Comparison of ENCODE assay signal across 12 cellular contexts in the genomic region with DNA sequence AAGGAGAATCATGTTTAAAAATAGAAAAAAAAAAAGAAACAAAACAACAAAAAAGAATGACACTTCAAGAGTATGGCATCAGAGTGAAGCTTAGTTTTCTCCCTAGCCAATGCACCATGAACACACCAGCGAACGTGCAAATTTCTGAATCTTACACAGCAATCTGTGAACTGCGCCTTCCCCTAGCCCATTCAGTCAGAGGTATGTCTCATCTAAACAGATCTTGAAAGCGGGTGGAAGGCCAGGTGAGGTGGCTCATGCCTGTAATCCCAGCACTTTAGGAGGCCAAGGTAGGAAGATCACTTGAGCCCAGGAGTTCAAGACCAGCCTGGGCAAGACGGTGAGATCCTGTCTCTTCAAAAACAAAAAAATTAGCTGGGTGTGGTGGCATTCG.
A peak's percentile ranks its signal among the peaks of the same experiment; 100 is the strongest.
DNase-seq lines count a peak whose midpoint lies in the region; ATAC-seq and TF ChIP-seq lines count a peak whose summit lies in the region.
"Had no signal": no experiment of that assay in that cellular context is flagged by ENCODE, and none has a peak within 500 bp of the region (broad histone marks: within the 10 kb centered on the region; RNA-seq: fewer than 3 reads in every experiment).

No MANE protein-coding gene starts in this region.

- ATAC-seq in right cardiac atrium = no peak
- no peak for ATAC-seq in GM21786 (IDR thresholded peaks at IDR 0.05; ENCODE audit: unreplicated experiment)

- no peak overlapping the region for H3K4me3 ChIP-seq in ACC112 (ENCODE audit: low read depth, low read length)
- H3K4me3 ChIP-seq in right cardiac atrium (ENCODE audit: low read length) = no peak overlapping the region
- H3K4me3 ChIP-seq in sigmoid colon = no peak overlapping the region

- H3K27me3 ChIP-seq in ACC112 (ENCODE audit: insufficient read depth, low read length) (no peaks in the 10 kb centered on the region), right cardiac atrium (ENCODE audit: control insufficient read depth, insufficient read depth) (no peaks in the 10 kb centered on the region), sigmoid colon (no peaks in the 10 kb centered on the region)

- H3K27me3 Mint-ChIP-seq in brain = no peaks in the 10 kb centered on the region
- H3K27me3 Mint-ChIP-seq: activated B cell treated with CpG ODN at 0.5 μM for 24 hours; central memory CD8-positive, alpha-beta T cell had no signal

- no peaks in the 10 kb centered on the region for H3K9me3 Mint-ChIP-seq in brain
- H3K9me3 Mint-ChIP-seq: activated B cell treated with CpG ODN at 0.5 μM for 24 hours; central memory CD8-positive, alpha-beta T cell had no signal

- H3K9me3 ChIP-seq in right cardiac atrium (ENCODE audit: control insufficient read depth, low read length) (no peaks in the 10 kb centered on the region), sigmoid colon (no peaks in the 10 kb centered on the region)

- in situ Hi-C loops in KBM-7 (cut with MboI; ENCODE audit: low pct_unique_long_range_greater_than_20kb, low sequenced_read_pairs) = no loop called here

- H3K79me2 ChIP-seq in ACC112 (ENCODE audit: control insufficient read depth, insufficient read depth, low read length, unreplicated experiment) = peaks cover 30% of the 10 kb centered on the region

- CTCF ChIA-PET in HEK293T (lab: Yijun Ruan, JAX) = interaction anchor here (0.6 to 1.3 kb wide), 2 partner anchors 19 to 27 kb away, joined by 3 to 8 read pairs; no protein-coding TSS in a partner anchor

- TF ChIP-seq CTCF in brain (conservative IDR thresholded peaks at IDR 0.05) (no peak), sigmoid colon (IDR thresholded peaks at IDR 0.05) (no peak)

- DNase-seq in right cardiac atrium = no peak
- peak; percentile 20 for DNase-seq in sigmoid colon
- DNase-seq in KBM-7 = no peak
- no peak for DNase-seq in NCI-H510A treated with DMSO at 0.1 percent for 48 hours (lab: John Stamatoyannopoulos, UW)
- no peak for DNase-seq in HEK293T (ENCODE audit: extremely low spot score)
- DNase-seq: activated B cell treated with CpG ODN at 0.5 μM for 24 hours; DMS79; stimulated activated CD4-positive, alpha-beta T cell treated with anti-CD3 and anti-CD28 coated beads, Interleukin-12 subunit alpha, Interleukin-12 subunit beta, amount 100 ng/mL, for 4 hours had no signal

- peak overlapping the region; percentile 56 to 75 (median 70) for H3K4me3 Mint-ChIP-seq in brain
- H3K4me3 Mint-ChIP-seq: activated B cell treated with CpG ODN at 0.5 μM for 24 hours; central memory CD8-positive, alpha-beta T cell had no signal

- H3K4me1 ChIP-seq in ACC112 (ENCODE audit: control insufficient read depth, insufficient read depth, low read length, unreplicated experiment) = peaks cover 19% of the 10 kb centered on the region
- H3K4me1 ChIP-seq in right cardiac atrium (ENCODE audit: control insufficient read depth, insufficient read depth, low read length) = peaks cover 24% of the 10 kb centered on the region
- peaks cover 0 to 74% (median 63%) of the 10 kb centered on the region in 4 donors for H3K4me1 ChIP-seq in sigmoid colon

- no peak for TF ChIP-seq EP300 in sigmoid colon (IDR thresholded peaks at IDR 0.05)

- H3K36me3 Mint-ChIP-seq in brain = peaks cover 10% of the 10 kb centered on the region

- no peak overlapping the region for H2AFZ ChIP-seq in ACC112 (ENCODE audit: low read length, unreplicated experiment)

- peak overlapping the region; percentile 90 to 99 (median 92) for H3K27ac Mint-ChIP-seq in brain
- H3K27ac Mint-ChIP-seq: activated B cell treated with CpG ODN at 0.5 μM for 24 hours had no signal

- intact Hi-C loops in right cardiac atrium (cut with DNase I) = loop anchor here in 3 of 4 donors (5.0 to 10.0 kb wide), 3 partner anchors 91 to 163 kb away; a partner anchor contains a TSS
- intact Hi-C loops in sigmoid colon (cut with DNase I) = loop anchor here (5.0 kb wide), 2 partner anchors 111 to 166 kb away; a partner anchor contains a TSS

- no peak for TF ChIP-seq POLR2A in sigmoid colon (IDR thresholded peaks at IDR 0.05)

- POLR2A ChIA-PET in HEK293T (lab: Yijun Ruan, JAX) = no interaction called here

- peak overlapping the region; percentile 84 for H3K27ac ChIP-seq in ACC112 (ENCODE audit: low read depth, low read length)
- H3K27ac ChIP-seq in right cardiac atrium (ENCODE audit: low read length) = peak overlapping the region; percentile 94
- H3K27ac ChIP-seq in sigmoid colon = peak overlapping the region; percentile 80 to 88 (median 86)

- H3K4me1 Mint-ChIP-seq in brain = peaks cover 69% of the 10 kb centered on the region
- H3K4me1 Mint-ChIP-seq: central memory CD8-positive, alpha-beta T cell had no signal

- WGBS in right cardiac atrium = 60% methylated on average over 6 of the region's 6 CpGs
- 86 to 92% methylated on average over 6 of the region's 6 CpGs for whole genome bisulfite sequencing in sigmoid colon, 2 donors

- H3K36me3 ChIP-seq in ACC112 (ENCODE audit: insufficient read depth, low read length) (no peaks in the 10 kb centered on the region), sigmoid colon (peaks cover 0 to 4% (median 2%) of the 10 kb centered on the region in 4 donors)

TF ChIP-seq in HEK293T, 16 proteins besides CTCF, POLR2A, EP300 and RAD21:
- TF ChIP-seq ZNF384 (IDR thresholded peaks at IDR 0.05) = no peak
- TF ChIP-seq FOXM1 (IDR thresholded peaks at IDR 0.05; ENCODE audit: borderline replicate concordance) = no peak
- TF ChIP-seq CTBP1 (IDR thresholded peaks at IDR 0.05; ENCODE audit: borderline replicate concordance) = no peak
- TF ChIP-seq L3MBTL2 (conservative IDR thresholded peaks at IDR 0.05) = no peak
- TF ChIP-seq FOXA1 (IDR thresholded peaks at IDR 0.05) = no peak
- no peak for TF ChIP-seq SUZ12 (IDR thresholded peaks at IDR 0.05)
- TF ChIP-seq LEF1 (IDR thresholded peaks at IDR 0.05; ENCODE audit: borderline replicate concordance) = no peak
- no peak for TF ChIP-seq SP1 (IDR thresholded peaks at IDR 0.05)
- TF ChIP-seq NFRKB (IDR thresholded peaks at IDR 0.05) = no peak
- no peak for TF ChIP-seq TARDBP (IDR thresholded peaks at IDR 0.05)
- no peak for TF ChIP-seq ARNT (IDR thresholded peaks at IDR 0.05)
- TF ChIP-seq ELF4 (IDR thresholded peaks at IDR 0.05) = no peak
- TF ChIP-seq FOXK2 (IDR thresholded peaks at IDR 0.05) = no peak
- no peak for TF ChIP-seq HDGF (IDR thresholded peaks at IDR 0.05; ENCODE audit: borderline replicate concordance)
- TF ChIP-seq BHLHE40 (IDR thresholded peaks at IDR 0.05; ENCODE audit: borderline replicate concordance) = no peak
- TF ChIP-seq, protein P1, sequence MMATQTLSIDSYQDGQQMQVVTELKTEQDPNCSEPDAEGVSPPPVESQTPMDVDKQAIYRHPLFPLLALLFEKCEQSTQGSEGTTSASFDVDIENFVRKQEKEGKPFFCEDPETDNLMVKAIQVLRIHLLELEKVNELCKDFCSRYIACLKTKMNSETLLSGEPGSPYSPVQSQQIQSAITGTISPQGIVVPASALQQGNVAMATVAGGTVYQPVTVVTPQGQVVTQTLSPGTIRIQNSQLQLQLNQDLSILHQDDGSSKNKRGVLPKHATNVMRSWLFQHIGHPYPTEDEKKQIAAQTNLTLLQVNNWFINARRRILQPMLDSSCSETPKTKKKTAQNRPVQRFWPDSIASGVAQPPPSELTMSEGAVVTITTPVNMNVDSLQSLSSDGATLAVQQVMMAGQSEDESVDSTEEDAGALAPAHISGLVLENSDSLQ (IDR thresholded peaks at IDR 0.05) = no peak
